In genomic region chr1:23010734-23011449, GRCh38 we compare ENCODE assay signal across 14 cellular contexts. TPM values are rescaled to one million over a fixed set of nuclear protein-coding genes. Genes with fewer than 3 reads are reported as not detected.
DNase-seq lines count a peak whose midpoint lies in the region; ATAC-seq, FAIRE-seq and TF ChIP-seq lines count a peak whose summit lies in the region.
"Had no signal": no experiment of that assay in that cellular context is flagged by ENCODE, and none has a peak within 500 bp of the region (broad histone marks: within the 10 kb centered on the region; RNA-seq: fewer than 3 reads in every experiment).

No MANE protein-coding gene starts in this region.

- H3K27me3 Mint-ChIP-seq in HFFc6 (ENCODE audit: insufficient read depth): peaks cover 3% of the 10 kb centered on the region; the same call in 1 of the 2 replicates
- H3K27me3 Mint-ChIP-seq in activated T-cell treated with anti-CD3 and anti-CD28 coated beads, Interleukin-2, amount 50 U/mL, for 72 hours (ENCODE audit: low read depth): no peaks in the 10 kb centered on the region

- peak overlapping the region; percentile 39 to 78 (median 70) for H3K27ac ChIP-seq in esophagus squamous epithelium
- H3K27ac ChIP-seq: suprapubic skin had no signal

- peaks cover 16% of the 10 kb centered on the region for H3K4me1 Mint-ChIP-seq in HFFc6 (ENCODE audit: low read depth)
- H3K4me1 Mint-ChIP-seq in activated T-cell treated with anti-CD3 and anti-CD28 coated beads, Interleukin-2, amount 50 U/mL, for 72 hours (ENCODE audit: low read depth): no peaks in the 10 kb centered on the region
- H3K4me1 Mint-ChIP-seq: naive thymus-derived CD8-positive, alpha-beta T cell had no signal

- FAIRE-seq in GM12892 (lab: Jason Lieb, UNC): no peak
- FAIRE-seq: TTC549 had no signal

- no peaks in the 10 kb centered on the region for H3K9me3 ChIP-seq in esophagus squamous epithelium
- H3K9me3 ChIP-seq in skeletal muscle satellite cell (replicated peaks; ENCODE audit: low read length): no peaks in the 10 kb centered on the region
- H3K9me3 ChIP-seq: suprapubic skin had no signal

- no peaks in the 10 kb centered on the region for H3K36me3 Mint-ChIP-seq in HFFc6 (ENCODE audit: low read depth)
- no peaks in the 10 kb centered on the region for H3K36me3 Mint-ChIP-seq in activated T-cell treated with anti-CD3 and anti-CD28 coated beads, Interleukin-2, amount 50 U/mL, for 72 hours (ENCODE audit: insufficient read depth in 2 of 2)
- H3K36me3 Mint-ChIP-seq: naive thymus-derived CD8-positive, alpha-beta T cell had no signal

- H3K27me3 ChIP-seq in esophagus squamous epithelium: peaks cover 0 to 10% (median 0%) of the 10 kb centered on the region in 4 donors
- H3K27me3 ChIP-seq in skeletal muscle satellite cell (ENCODE audit: control insufficient read depth, insufficient read depth, low read length): no peaks in the 10 kb centered on the region

- peak overlapping the region; percentile 26 for H3K9ac ChIP-seq in skeletal muscle satellite cell (ENCODE audit: low read depth, low read length)

- H3K36me3 ChIP-seq in esophagus squamous epithelium (no peaks in the 10 kb centered on the region), skeletal muscle satellite cell (ENCODE audit: insufficient read depth, low read length) (no peaks in the 10 kb centered on the region)
- H3K36me3 ChIP-seq: suprapubic skin had no signal

- peaks cover 0 to 15% (median 7%) of the 10 kb centered on the region in 3 donors for H3K4me1 ChIP-seq in esophagus squamous epithelium
- peaks cover 13% of the 10 kb centered on the region for H3K4me1 ChIP-seq in skeletal muscle satellite cell (ENCODE audit: control insufficient read depth, insufficient read depth, low read length)
- H3K4me1 ChIP-seq: suprapubic skin had no signal

- TF ChIP-seq CTCF in HFFc6 (IDR thresholded peaks at IDR 0.05) (no peak), esophagus squamous epithelium (IDR thresholded peaks at IDR 0.05) (no peak)

- intact Hi-C loops in esophagus squamous epithelium (cut with DNase I): no loop called here

- peak overlapping the region; percentile 33; the same call in 1 of the 2 replicates for H3K4me3 Mint-ChIP-seq in HFFc6
- no peak overlapping the region for H3K4me3 Mint-ChIP-seq in activated T-cell treated with anti-CD3 and anti-CD28 coated beads, Interleukin-2, amount 50 U/mL, for 72 hours
- H3K4me3 Mint-ChIP-seq: naive thymus-derived CD8-positive, alpha-beta T cell had no signal

- H3K4me2 ChIP-seq in skeletal muscle satellite cell (ENCODE audit: low read length): peak overlapping the region; percentile 70

- ATAC-seq in activated T-cell treated with anti-CD3 and anti-CD28 coated beads, Interleukin-2, amount 50 U/mL, for 72 hours (replicated peaks in 1 of 2): no peak
- ATAC-seq: naive thymus-derived CD8-positive, alpha-beta T cell had no signal

- 47 to 52% methylated on average over 13 of the region's 13 CpGs for WGBS in esophagus squamous epithelium, 2 donors

- no peaks in the 10 kb centered on the region for H3K9me3 Mint-ChIP-seq in HFFc6
- H3K9me3 Mint-ChIP-seq in activated T-cell treated with anti-CD3 and anti-CD28 coated beads, Interleukin-2, amount 50 U/mL, for 72 hours: no peaks in the 10 kb centered on the region
- H3K9me3 Mint-ChIP-seq: naive thymus-derived CD8-positive, alpha-beta T cell had no signal

- TF ChIP-seq POLR2A in esophagus squamous epithelium (IDR thresholded peaks at IDR 0.05) (no peak), GM12892 (IDR thresholded peaks at IDR 0.05; ENCODE audit: low read depth, low read length) (no peak)

- H3K4me3 ChIP-seq in esophagus squamous epithelium: peak overlapping the region in 1 of 4 donors; percentile 23
- H3K4me3 ChIP-seq in skeletal muscle satellite cell (ENCODE audit: low read length): peak overlapping the region; percentile 2
- H3K4me3 ChIP-seq: suprapubic skin had no signal

- peak; percentile 35 for DNase-seq in HFFc6
- DNase-seq in RPMI7951 (ENCODE audit: low read depth): peak; percentile 87
- no peak for DNase-seq in esophagus squamous epithelium (lab: John Stamatoyannopoulos, UW)
- DNase-seq in superior temporal gyrus (ENCODE audit: extremely low spot score): no peak
- DNase-seq in activated T-cell treated with anti-CD3 and anti-CD28 coated beads, Interleukin-2, amount 50 U/mL, for 72 hours: no peak
- DNase-seq in GM12892 (ENCODE audit: insufficient read length): no peak
- DNase-seq: Kasumi-1; naive thymus-derived CD8-positive, alpha-beta T cell; NCI-H524 treated with DMSO at 0.1 percent for 48 hours; stimulated activated CD4-positive, alpha-beta T cell treated with anti-CD3 and anti-CD28 coated beads, Interleukin-2, amount 100 ng/mL, for 24 hours had no signal

- peak overlapping the region; percentile 77 for H3K27ac Mint-ChIP-seq in HFFc6
- H3K27ac Mint-ChIP-seq in activated T-cell treated with anti-CD3 and anti-CD28 coated beads, Interleukin-2, amount 50 U/mL, for 72 hours: no peak overlapping the region

RNA-seq across cellular contexts. Expression of gene TEX46, which starts 4.8 kb away (rescaled TPM):
- not detected for total RNA-seq in HFFc6 (2021; fragmentation: NEBNext Ultra II Directional; extraction: Animal tissue kit (Norgen Biotek cat#: 25700))
- total RNA-seq in RPMI7951 (2014; rRNA removed; shearing (Covaris generic)): 0.48 TPM in 1 of 2 replicates, not detected in the other
- total RNA-seq in esophagus squamous epithelium: not detected
- not detected in 2 replicates for total RNA-seq in skeletal muscle satellite cell (2012; rRNA removed)
- total RNA-seq in activated T-cell treated with anti-CD3 and anti-CD28 coated beads, Interleukin-2, amount 50 U/mL, for 72 hours: not detected
- polyA plus RNA-seq in GM12892 (2012; ENCODE audit: missing spikeins): not detected
- total RNA-seq: cerebellum, suprapubic skin had no signal
- polyA plus RNA-seq: naive thymus-derived CD8-positive, alpha-beta T cell had no signal

RNA-seq across cellular contexts. Expression of gene KDM1A, which starts 8.4 kb away (rescaled TPM):
- 10 to 100 TPM; 51.4 to 70.6 (median 62.5) TPM for total RNA-seq in HFFc6 (2021; fragmentation: NEBNext Ultra II Directional; extraction: Animal tissue kit (Norgen Biotek cat#: 25700))
- 95.1 and 126 TPM in 2 replicates for total RNA-seq in RPMI7951 (2014; rRNA removed; shearing (Covaris generic))
- 10 to 100 TPM; 37.8 to 64.1 (median 62.3) TPM for total RNA-seq in esophagus squamous epithelium
- 85.4 and 86.2 TPM in 2 replicates for total RNA-seq in skeletal muscle satellite cell (2012; rRNA removed)
- total RNA-seq in activated T-cell treated with anti-CD3 and anti-CD28 coated beads, Interleukin-2, amount 50 U/mL, for 72 hours: 10 to 100 TPM; 49.2 to 50.7 TPM
- polyA plus RNA-seq in GM12892 (2012; ENCODE audit: missing spikeins): 85.6 TPM

RNA-seq across cellular contexts. Expression of gene LACTBL1, which starts 38.2 kb away (rescaled TPM):
- not detected for total RNA-seq in HFFc6 (2021; fragmentation: NEBNext Ultra II Directional; extraction: Animal tissue kit (Norgen Biotek cat#: 25700))
- not detected in 2 replicates for total RNA-seq in RPMI7951 (2014; rRNA removed; shearing (Covaris generic))
- total RNA-seq in esophagus squamous epithelium: not detected
- total RNA-seq in skeletal muscle satellite cell (2012; rRNA removed): not detected in 2 replicates
- not detected for total RNA-seq in activated T-cell treated with anti-CD3 and anti-CD28 coated beads, Interleukin-2, amount 50 U/mL, for 72 hours
- not detected for polyA plus RNA-seq in GM12892 (2012; ENCODE audit: missing spikeins)
- total RNA-seq: cerebellum; naive thymus-derived CD8-positive, alpha-beta T cell; suprapubic skin had no signal
- polyA plus RNA-seq: naive thymus-derived CD8-positive, alpha-beta T cell had no signal

Comparison
In these comparisons a context has a peak if more than half of its experiments do, and no peak if none do; other contexts are left out.
1. DNase-seq: peak in HFFc6 (single experiment) and RPMI7951 (single experiment); none in esophagus squamous epithelium (single experiment), superior temporal gyrus (single experiment), activated T-cell treated with anti-CD3 and anti-CD28 coated beads, Interleukin-2, amount 50 U/mL, for 72 hours (0 of 2) and GM12892 (single experiment).